ENCODE assay signal across 27 cellular contexts in the genomic region with DNA sequence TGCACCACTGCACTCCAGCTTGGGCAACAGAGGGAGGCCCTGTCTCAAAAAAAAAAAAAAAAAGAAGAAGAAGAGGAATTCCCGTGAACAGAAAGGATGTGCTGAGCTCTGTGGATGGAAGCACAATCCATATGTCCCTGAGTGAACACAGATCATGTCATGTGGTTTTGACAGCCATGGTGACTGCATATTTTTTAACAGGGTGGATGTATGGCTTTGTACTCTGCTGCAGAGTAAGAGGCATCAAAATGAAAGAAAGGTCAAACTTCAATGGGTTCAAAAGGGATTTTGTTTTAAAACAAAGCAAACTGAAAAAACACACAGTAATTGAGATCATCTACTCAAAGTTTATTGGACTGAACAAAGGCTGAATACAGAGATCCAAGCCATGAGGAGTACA. TPM values are rescaled to one million over a fixed set of nuclear protein-coding genes. Genes with fewer than 3 reads are reported as not detected.
"Had no signal": no experiment of that assay in that cellular context is flagged by ENCODE, and none has a peak within 500 bp of the region (broad histone marks: within the 10 kb centered on the region; RNA-seq: fewer than 3 reads in every experiment).

No MANE protein-coding gene starts in this region.

- H3K27ac Mint-ChIP-seq: activated naive CD8-positive, alpha-beta T cell treated with anti-CD3 and anti-CD28 coated beads, Interleukin-2, amount 50 U/mL, for 24 hours; T-helper 1 cell treated with Interleukin-12 subunit alpha and Interleukin-12 subunit beta and Interleukin-4 antibody, amounts not matched to agents 30 μg/mL and 1 μg/mL, for 36 hours; WTC11 had no signal

- H3K27me3 ChIP-seq: ascending aorta, body of pancreas, MG63, Peyer's patch, SJSA1 had no signal

- H3K4me1 ChIP-seq: ascending aorta had no signal

- H3K9me3 Mint-ChIP-seq: activated naive CD8-positive, alpha-beta T cell treated with anti-CD3 and anti-CD28 coated beads, Interleukin-2, amount 50 U/mL, for 24 hours; T-helper 1 cell treated with Interleukin-12 subunit alpha and Interleukin-12 subunit beta and Interleukin-4 antibody, amounts not matched to agents 30 μg/mL and 1 μg/mL, for 36 hours had no signal

- H3K27ac ChIP-seq: ascending aorta, body of pancreas, RWPE1, SJSA1 had no signal

- ATAC-seq: body of pancreas, WTC11 had no signal

- H3K9me3 ChIP-seq: ascending aorta, body of pancreas, MG63, Peyer's patch, SJSA1 had no signal

- DNase-seq: activated CD4-positive, alpha-beta T cell treated with anti-CD3 and anti-CD28 coated beads for 48 hours; activated CD4-positive, alpha-beta T cell treated with anti-CD3 and anti-CD28 coated beads, Interleukin-2, amount 50 U/mL, for 4 hours; activated CD4-positive, CD25-positive, alpha-beta regulatory T cell treated with anti-CD3 and anti-CD28 coated beads, Interleukin-2, amount 50 U/mL, for 72 hours; activated CD8-positive, alpha-beta memory T cell treated with anti-CD3 and anti-CD28 coated beads for 24 hours; activated naive CD4-positive, alpha-beta T cell treated with anti-CD3 and anti-CD28 coated beads, Interleukin-2, amount 50 U/mL, for 16 hours; activated naive CD8-positive, alpha-beta T cell treated with anti-CD3 and anti-CD28 coated beads, Interleukin-2, amount 50 U/mL, for 24 hours; activated T-cell treated with anti-CD3 and anti-CD28 coated beads, Interleukin-2, amount 50 U/mL, for 48 hours; amniotic stem cell; body of pancreas; central memory CD4-positive, alpha-beta T cell; KG1; MG63; MV-4-11; NCI-H1092 treated with DMSO at 0.1 percent for 48 hours; NCI-H1436; NCI-H1694 treated with DMSO at 0.1 percent for 48 hours; NCI-H2081; NCI-H446; NCI-H524; Peyer's patch; SHP77 had no signal

- H3K4me3 ChIP-seq: ascending aorta, body of pancreas, MG63, Peyer's patch, SJSA1 had no signal

- H3K4me3 Mint-ChIP-seq: activated naive CD8-positive, alpha-beta T cell treated with anti-CD3 and anti-CD28 coated beads, Interleukin-2, amount 50 U/mL, for 24 hours; T-helper 1 cell treated with Interleukin-12 subunit alpha and Interleukin-12 subunit beta and Interleukin-4 antibody, amounts not matched to agents 30 μg/mL and 1 μg/mL, for 36 hours; WTC11 had no signal

- H3K36me3 ChIP-seq: Peyer's patch had no signal

- H3K27me3 Mint-ChIP-seq: activated naive CD8-positive, alpha-beta T cell treated with anti-CD3 and anti-CD28 coated beads, Interleukin-2, amount 50 U/mL, for 24 hours had no signal

RNA-seq across cellular contexts. Expression of a gene that starts 35.7 kb away (rescaled TPM):
- total RNA-seq: chondrocyte, SJSA1 had no signal
